Comparison of ENCODE assay signal across 22 cellular contexts in genomic region chr7:14911077-14911476, GRCh38. TPM values are rescaled to one million over a fixed set of nuclear protein-coding genes. Genes with fewer than 3 reads are reported as not detected.
A peak's percentile ranks its signal among the peaks of the same experiment; 100 is the strongest.
DNase-seq lines count a peak whose midpoint lies in the region; ATAC-seq, FAIRE-seq and TF ChIP-seq lines count a peak whose summit lies in the region.
"Had no signal": no experiment of that assay in that cellular context is flagged by ENCODE, and none has a peak within 500 bp of the region (broad histone marks: within the 10 kb centered on the region; RNA-seq: fewer than 3 reads in every experiment).

No MANE protein-coding gene starts in this region.

- TF ChIP-seq POLR2A in A549 (IDR thresholded peaks at IDR 0.05; ENCODE audit: low read length) (no peak), sigmoid colon (IDR thresholded peaks at IDR 0.05) (no peak)

- intact Hi-C loops in kidney (cut with DNase I), result no loop called here
- intact Hi-C loops in sigmoid colon (cut with DNase I), result no loop called here

- H3K4me3 ChIP-seq in A549 (no peak overlapping the region), HEK293 (ENCODE audit: low read depth, low read length) (no peak overlapping the region), kidney (ENCODE audit: low read length in 2 of 2) (no peak overlapping the region), sigmoid colon (no peak overlapping the region)
- H3K4me3 ChIP-seq: BLaER1 treated with 17β-estradiol and CSF1 and Interleukin-3, amounts not matched to agents 10 nM and 100 nM; GM12878; HAP-1 had no signal

- peak; percentile 86 for FAIRE-seq in A204.1 (lab: Jason Lieb, UNC)
- FAIRE-seq in A549 (lab: Jason Lieb, UNC), result no peak
- FAIRE-seq in kidney (lab: Jason Lieb, UNC), result peak; percentile 54
- FAIRE-seq: GM12878, GM19239 had no signal

- TF ChIP-seq CTCF in A549 (IDR thresholded peaks at IDR 0.05) (no peak), HEK293 (tag by site-specific recombination; IDR thresholded peaks at IDR 0.05) (no peak), kidney (IDR thresholded peaks at IDR 0.05; ENCODE audit: borderline replicate concordance, extremely low read depth, insufficient read depth) (no peak), sigmoid colon (IDR thresholded peaks at IDR 0.05) (no peak)

- ATAC-seq in A549, result no peak
- ATAC-seq: GM12878 had no signal

- no peak for TF ChIP-seq RAD21 in A549 (conservative IDR thresholded peaks at IDR 0.05 in 1 of 2, IDR thresholded peaks at IDR 0.05 in 1 of 2)

- no peaks in the 10 kb centered on the region for H3K9me3 ChIP-seq in A549
- no peaks in the 10 kb centered on the region for H3K9me3 ChIP-seq in HEK293 (ENCODE audit: control insufficient read depth, insufficient read depth, low read depth, low read length)
- no peaks in the 10 kb centered on the region for H3K9me3 ChIP-seq in kidney (ENCODE audit: control insufficient read depth in 1 of 2, low read length in 2 of 2)
- no peaks in the 10 kb centered on the region for H3K9me3 ChIP-seq in sigmoid colon
- H3K9me3 ChIP-seq: BE2C; BLaER1 treated with 17β-estradiol and CSF1 and Interleukin-3, amounts not matched to agents 10 nM and 100 nM; HAP-1 had no signal

- POLR2A ChIA-PET in A549 (lab: Yijun Ruan, JAX), result no interaction called here
- POLR2A ChIA-PET in HEK293 (lab: Yijun Ruan, JAX), result no interaction called here

- H3K27ac ChIP-seq in A549 (no peak overlapping the region), HEK293 (ENCODE audit: extremely low read depth, low read depth, low read length) (no peak overlapping the region), kidney (ENCODE audit: low read depth in 2 of 2, low read length in 2 of 2) (no peak overlapping the region), sigmoid colon (no peak overlapping the region)
- H3K27ac ChIP-seq: BLaER1 treated with 17β-estradiol and CSF1 and Interleukin-3, amounts not matched to agents 10 nM and 100 nM had no signal

- no peaks in the 10 kb centered on the region for H3K36me3 ChIP-seq in HEK293 (ENCODE audit: control insufficient read depth in 2 of 2, insufficient read depth in 1 of 2, low read length in 2 of 2)
- no peaks in the 10 kb centered on the region for H3K36me3 ChIP-seq in kidney (ENCODE audit: control insufficient read depth in 1 of 2, insufficient read depth in 2 of 2, low read length in 2 of 2)
- no peaks in the 10 kb centered on the region for H3K36me3 ChIP-seq in sigmoid colon
- H3K36me3 ChIP-seq: BE2C; BLaER1 treated with 17β-estradiol and CSF1 and Interleukin-3, amounts not matched to agents 10 nM and 100 nM; HAP-1 had no signal

- H3K4me1 ChIP-seq in A549 (no peaks in the 10 kb centered on the region), HEK293 (ENCODE audit: control insufficient read depth, insufficient read depth, low read length) (no peaks in the 10 kb centered on the region), kidney (ENCODE audit: control insufficient read depth in 1 of 2, insufficient read depth in 1 of 2, low read depth in 1 of 2, low read length in 2 of 2) (no peaks in the 10 kb centered on the region), sigmoid colon (no peaks in the 10 kb centered on the region)
- H3K4me1 ChIP-seq: BLaER1 treated with 17β-estradiol and CSF1 and Interleukin-3, amounts not matched to agents 10 nM and 100 nM; HAP-1 had no signal

- H3K9ac ChIP-seq in kidney (ENCODE audit: low read length in 2 of 2), result no peak overlapping the region
- H3K9ac ChIP-seq: BLaER1 treated with 17β-estradiol and CSF1 and Interleukin-3, amounts not matched to agents 10 nM and 100 nM had no signal

- no peak overlapping the region for H3K4me2 ChIP-seq in A549
- H3K4me2 ChIP-seq: BLaER1 treated with 17β-estradiol and CSF1 and Interleukin-3, amounts not matched to agents 10 nM and 100 nM had no signal

- CTCF ChIA-PET in A549 (lab: Yijun Ruan, JAX), result no interaction called here
- CTCF ChIA-PET in HEK293 (lab: Yijun Ruan, JAX), result interaction anchor here (0.7 kb wide), 1 partner anchor 209 kb away, joined by 3 read pairs; no protein-coding TSS in a partner anchor

- TF ChIP-seq EP300 in A549 (IDR thresholded peaks at IDR 0.05) (no peak), sigmoid colon (IDR thresholded peaks at IDR 0.05) (no peak)

- no peaks in the 10 kb centered on the region for H3K27me3 ChIP-seq in sigmoid colon
- H3K27me3 ChIP-seq: BE2C; BLaER1 treated with 17β-estradiol and CSF1 and Interleukin-3, amounts not matched to agents 10 nM and 100 nM had no signal

- DNase-seq in A549 (ENCODE audit: low read depth in 1 of 2, low spot score in 1 of 2) (no peak), kidney (no peak), sigmoid colon (no peak)
- no peak for DNase-seq in activated CD4-positive, alpha-beta T cell treated with anti-CD3 and anti-CD28 coated beads, Interleukin-2, amount 50 U/mL, for 4 hours
- DNase-seq: ACHN; AML-193; BE2C; Calu3; CD4-positive, alpha-beta T cell; CD8-positive, alpha-beta memory T cell; COR-L47; DMS53; DMS79 treated with DMSO at 0.1 percent for 48 hours; GOT3 had no signal

TF ChIP-seq in A549, 52 proteins besides CTCF, POLR2A, EP300 and RAD21 (continues in another document):
- no peak for TF ChIP-seq ZC3H11A (IDR thresholded peaks at IDR 0.05)
- TF ChIP-seq HOXB5 (CRISPR knock-in tag; IDR thresholded peaks at IDR 0.05), result no peak
- TF ChIP-seq HES2 (IDR thresholded peaks at IDR 0.05), result no peak
- no peak for TF ChIP-seq ESRRA (IDR thresholded peaks at IDR 0.05; ENCODE audit: borderline replicate concordance, low read length)

TF ChIP-seq in HEK293, 187 proteins besides CTCF, POLR2A, EP300 and RAD21:
- TF ChIP-seq REST (tag by site-specific recombination; IDR thresholded peaks at IDR 0.05), result peak; percentile 55
- TF ChIP-seq ZNF16 (tag by site-specific recombination; IDR thresholded peaks at IDR 0.05; ENCODE audit: low read depth), result no peak
- no peak for TF ChIP-seq ZNF626 (tag by site-specific recombination; IDR thresholded peaks at IDR 0.05)
- TF ChIP-seq ZNF660 (tag by site-specific recombination; IDR thresholded peaks at IDR 0.05), result no peak
- TF ChIP-seq ZNF426 (tag by site-specific recombination; IDR thresholded peaks at IDR 0.05), result no peak
- no peak for TF ChIP-seq ZNF501 (tag by site-specific recombination; IDR thresholded peaks at IDR 0.05)
TF ChIP-seq in HEK293: peak in this region for 1.

RNA-seq across cellular contexts. Expression of gene DGKB, which starts 8.5 kb away (rescaled TPM):
- polyA plus RNA-seq in A549 (2011; rRNA removed) (0.01 TPM in 1 of 2 replicates, not detected in the other), A549 (2017; fragmentation: RNase III; extraction: RNeasy Plus Mini Kit Qiagen cat#74134 plus additional on column Dnase treatment) (not detected in 3 replicates), kidney (ENCODE audit: insufficient read depth, low read depth, low replicate concordance) (0.26 TPM), sigmoid colon (under 1 TPM in 1 of 3 donors, not detected in 2; 0.39 TPM)
- not detected in 2 replicates for polyA plus RNA-seq in A549 (2012; cell fraction: cytosol; rRNA removed)
- polyA plus RNA-seq in A549 (2012; cell fraction: nucleus; rRNA removed), result not detected in 2 replicates
- 0.15 TPM in 1 of 2 replicates, not detected in the other for polyA minus RNA-seq in A549 (2011; rRNA and poly(A)+ RNA removed)
- total RNA-seq in kidney (1.5 TPM), sigmoid colon (10 to 100 TPM in 3 of 4 donors, 1 to 10 TPM in 1; 8.2 to 22.4 (median 12.5) TPM)
- total RNA-seq: Calu3; CD4-positive, alpha-beta T cell; CD8-positive, alpha-beta memory T cell; G401 had no signal
- polyA plus RNA-seq: CD14-positive monocyte; CD8-positive, alpha-beta memory T cell had no signal
